In the genomic region with DNA sequence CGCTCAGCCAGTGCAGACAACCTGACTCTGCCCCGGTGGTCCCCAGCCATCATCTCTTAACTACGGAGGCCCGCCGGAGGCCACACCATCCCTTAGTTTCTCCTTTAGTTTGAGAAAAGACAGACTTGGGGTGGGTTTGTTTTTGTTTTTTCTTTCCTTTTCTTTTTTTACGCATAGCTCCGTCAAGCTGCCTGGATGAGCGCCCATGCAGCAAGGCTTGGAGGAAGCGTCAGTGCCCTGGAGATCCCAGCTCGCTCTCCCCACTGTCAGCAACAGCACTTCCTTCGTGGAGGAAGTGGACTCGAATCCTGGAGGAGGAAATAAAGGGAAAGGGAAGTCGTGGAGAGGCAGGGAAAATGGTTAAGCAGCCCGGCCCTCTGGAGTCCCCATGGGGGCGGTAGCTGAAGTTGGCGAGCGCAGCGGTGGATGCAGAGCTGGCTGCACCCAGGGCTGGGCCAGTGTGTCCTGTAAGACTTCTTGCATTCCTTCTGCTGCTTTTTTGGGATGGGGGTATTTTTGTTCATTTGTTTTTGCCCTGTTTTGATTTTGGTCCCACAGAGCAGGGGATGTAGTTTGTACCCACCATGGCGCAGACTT, we compare ENCODE assay signal across 1 cellular context.
TF ChIP-seq lines count a peak whose summit lies in the region.

No MANE protein-coding gene starts in this region.

TF ChIP-seq in endothelial cell of umbilical vein, 7 proteins besides CTCF, POLR2A, EP300 and RAD21:
- TF ChIP-seq JUN (IDR thresholded peaks at IDR 0.05; ENCODE audit: borderline replicate concordance, insufficient read depth, insufficient read length, low read depth), result no peak
- no peak for TF ChIP-seq EZH2 (IDR thresholded peaks at IDR 0.05; ENCODE audit: borderline replicate concordance, low read depth, low read length, severe bottlenecking)
- no peak for TF ChIP-seq GATA2 (IDR thresholded peaks at IDR 0.05; ENCODE audit: insufficient read depth, insufficient read length, low read depth, low read length)
- TF ChIP-seq FOS (IDR thresholded peaks at IDR 0.05; ENCODE audit: borderline replicate concordance, insufficient read depth, low read length), result no peak
- TF ChIP-seq, protein P1, sequence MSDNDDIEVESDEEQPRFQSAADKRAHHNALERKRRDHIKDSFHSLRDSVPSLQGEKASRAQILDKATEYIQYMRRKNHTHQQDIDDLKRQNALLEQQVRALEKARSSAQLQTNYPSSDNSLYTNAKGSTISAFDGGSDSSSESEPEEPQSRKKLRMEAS (IDR thresholded peaks at IDR 0.05; ENCODE audit: insufficient read depth, insufficient read length), result no peak
- no peak for TF ChIP-seq POLR2AphosphoS5 (IDR thresholded peaks at IDR 0.05; ENCODE audit: insufficient read depth, low read depth, low read length)
- no peak for TF ChIP-seq MYC (IDR thresholded peaks at IDR 0.05; ENCODE audit: low read depth, low read length)
